ENCODE assay signal across 8 cellular contexts in genomic region chr6:85641522-85641915, GRCh38. TPM values are rescaled to one million over a fixed set of nuclear protein-coding genes. Genes with fewer than 3 reads are reported as not detected.
DNase-seq lines count a peak whose midpoint lies in the region; ATAC-seq and TF ChIP-seq lines count a peak whose summit lies in the region.

No MANE protein-coding gene starts in this region.

- peak overlapping the region; percentile 99 for H3K4me3 Mint-ChIP-seq in activated CD4-positive, alpha-beta T cell treated with anti-CD3 and anti-CD28 coated beads, Interleukin-2, amount 10 ng/mL, durations not matched to agents 24 days and 14 days

- peak overlapping the region; percentile 100 for H3K27ac Mint-ChIP-seq in activated CD4-positive, alpha-beta T cell treated with anti-CD3 and anti-CD28 coated beads, Interleukin-2, amount 10 ng/mL, durations not matched to agents 24 days and 14 days

- H3K4me1 Mint-ChIP-seq in activated CD4-positive, alpha-beta T cell treated with anti-CD3 and anti-CD28 coated beads, Interleukin-2, amount 10 ng/mL, durations not matched to agents 24 days and 14 days: peaks cover 53% of the 10 kb centered on the region

- ATAC-seq in GM21390 (IDR thresholded peaks at IDR 0.05; ENCODE audit: unreplicated experiment): no peak

- no peaks in the 10 kb centered on the region for H3K27me3 Mint-ChIP-seq in activated CD4-positive, alpha-beta T cell treated with anti-CD3 and anti-CD28 coated beads, Interleukin-2, amount 10 ng/mL, durations not matched to agents 24 days and 14 days

- H3K9me3 Mint-ChIP-seq in activated CD4-positive, alpha-beta T cell treated with anti-CD3 and anti-CD28 coated beads, Interleukin-2, amount 10 ng/mL, durations not matched to agents 24 days and 14 days: peaks cover 3% of the 10 kb centered on the region

- intact Hi-C loops in activated CD4-positive, alpha-beta T cell treated with anti-CD3 and anti-CD28 coated beads, Interleukin-2, amount 10 ng/mL, durations not matched to agents 24 days and 14 days (cut with micrococcal nuclease): loop anchor here (2.0 kb wide), 1 partner anchor 15 kb away; no protein-coding TSS in a partner anchor

- DNase-seq in activated CD4-positive, alpha-beta T cell treated with anti-CD3 and anti-CD28 coated beads, Interleukin-2, amount 10 ng/mL, durations not matched to agents 24 days and 14 days: no peak
- DNase-seq in activated CD4-positive, alpha-beta T cell treated with anti-CD3 and anti-CD28 coated beads, Interleukin-2, amount 50 U/mL, for 48 hours: no peak
- DNase-seq in SW480 (ENCODE audit: low spot score) (peak; percentile 27), fibroblast of pulmonary artery (ENCODE audit: low read depth) (no peak), pons (ENCODE audit: low spot score) (peak; percentile 22), CD1c-positive myeloid dendritic cell (ENCODE audit: extremely low spot score) (no peak), H4 (ENCODE audit: low spot score) (no peak)

- H3K36me3 Mint-ChIP-seq in activated CD4-positive, alpha-beta T cell treated with anti-CD3 and anti-CD28 coated beads, Interleukin-2, amount 10 ng/mL, durations not matched to agents 24 days and 14 days (ENCODE audit: low read depth): peaks cover 59% of the 10 kb centered on the region

- peak overlapping the region; percentile 97 for H3K4me3 ChIP-seq in fibroblast of pulmonary artery (replicated peaks; ENCODE audit: low read depth, low read length)

- no peak for TF ChIP-seq CTCF in fibroblast of pulmonary artery (IDR thresholded peaks at IDR 0.05; ENCODE audit: low read length, missing control alignments)

RNA-seq across cellular contexts. Expression of gene SYNCRIP, which starts 1.2 kb away (rescaled TPM):
- total RNA-seq in activated CD4-positive, alpha-beta T cell treated with anti-CD3 and anti-CD28 coated beads, Interleukin-2, amount 10 ng/mL, durations not matched to agents 24 days and 14 days: 228 and 232 TPM in 2 replicates
- 43.6 and 57.2 TPM in 2 replicates for total RNA-seq in H4 (2014; rRNA removed; shearing (Covaris generic))

RNA-seq across cellular contexts. Expression of gene SNX14, which starts 47.9 kb away (rescaled TPM):
- 45.4 and 47.1 TPM in 2 replicates for total RNA-seq in activated CD4-positive, alpha-beta T cell treated with anti-CD3 and anti-CD28 coated beads, Interleukin-2, amount 10 ng/mL, durations not matched to agents 24 days and 14 days
- 40.4 and 55.9 TPM in 2 replicates for total RNA-seq in H4 (2014; rRNA removed; shearing (Covaris generic))

Comparison
In these comparisons a context has a peak if more than half of its experiments do, and no peak if none do; other contexts are left out.
1. DNase-seq: peak in SW480 (single experiment) and pons (single experiment); none in activated CD4-positive, alpha-beta T cell treated with anti-CD3 and anti-CD28 coated beads, Interleukin-2, amount 10 ng/mL, durations not matched to agents 24 days and 14 days (single experiment), activated CD4-positive, alpha-beta T cell treated with anti-CD3 and anti-CD28 coated beads, Interleukin-2, amount 50 U/mL, for 48 hours (0 of 2), fibroblast of pulmonary artery (single experiment), CD1c-positive myeloid dendritic cell (single experiment) and H4 (single experiment).